9 cellular contexts compared by ENCODE assay signal in genomic region chr7:130421685-130422084, GRCh38. TPM values are rescaled to one million over a fixed set of nuclear protein-coding genes. Genes with fewer than 3 reads are reported as not detected.
DNase-seq lines count a peak whose midpoint lies in the region; ATAC-seq and TF ChIP-seq lines count a peak whose summit lies in the region.
"Had no signal": no experiment of that assay in that cellular context is flagged by ENCODE, and none has a peak within 500 bp of the region (broad histone marks: within the 10 kb centered on the region; RNA-seq: fewer than 3 reads in every experiment).

No MANE protein-coding gene starts in this region.

- H3K36me3 ChIP-seq in A673 (ENCODE audit: insufficient read depth, low read length, poor library complexity, severe bottlenecking), result no peaks in the 10 kb centered on the region
- no peaks in the 10 kb centered on the region for H3K36me3 ChIP-seq in sigmoid colon

- 64 to 71% methylated on average over 2 of the region's 2 CpGs for WGBS in sigmoid colon, 2 donors

- ATAC-seq in HG03442 (IDR thresholded peaks at IDR 0.05; ENCODE audit: unreplicated experiment) (peak; percentile 69), GM18861 (IDR thresholded peaks at IDR 0.05; ENCODE audit: unreplicated experiment) (no peak), GM21360 (IDR thresholded peaks at IDR 0.05; ENCODE audit: unreplicated experiment) (no peak)

- peaks cover 15% of the 10 kb centered on the region for H3K4me1 ChIP-seq in A673 (ENCODE audit: insufficient read depth, low read length, poor library complexity, severe bottlenecking)
- peaks cover 0 to 32% (median 7%) of the 10 kb centered on the region in 4 donors for H3K4me1 ChIP-seq in sigmoid colon

- TF ChIP-seq POLR2A in sigmoid colon (IDR thresholded peaks at IDR 0.05), result no peak

- in situ Hi-C loops in SK-MEL-5 (cut with HindIII; ENCODE audit: low pct_unique_long_range_greater_than_20kb, low sequenced_read_pairs), result no loop called here

- no peak overlapping the region for H3K4me3 ChIP-seq in A673 (ENCODE audit: low read depth, low read length, poor library complexity, severe bottlenecking)
- no peak overlapping the region for H3K4me3 ChIP-seq in sigmoid colon

- TF ChIP-seq CTCF in A673 (conservative IDR thresholded peaks at IDR 0.05; ENCODE audit: low read depth, low read length), result no peak
- no peak for TF ChIP-seq CTCF in sigmoid colon (IDR thresholded peaks at IDR 0.05)

- no TSS peak for BruUV-seq in A673 (replicated peaks; lab: Mats Ljungman, UMichigan)

- POLR2A ChIA-PET in A673 (lab: Charles Lee; ENCODE audit: low non-redundant PET), result no interaction called here

- CTCF ChIA-PET in A673 (lab: Charles Lee), result no interaction called here

- H3K27ac ChIP-seq in A673 (ENCODE audit: low read depth, low read length, poor library complexity, severe bottlenecking) (peak overlapping the region; percentile 61), sigmoid colon (peak overlapping the region in 2 of 4 donors; percentile 35 to 42)

- H3K9me3 ChIP-seq in A673 (ENCODE audit: low read depth, low read length, poor library complexity, severe bottlenecking) (no peaks in the 10 kb centered on the region), sigmoid colon (no peaks in the 10 kb centered on the region)

- TF ChIP-seq EP300 in sigmoid colon (IDR thresholded peaks at IDR 0.05), result no peak

- intact Hi-C loops in A673 (cut with micrococcal nuclease; ENCODE audit: unreplicated experiment) (no loop called here), sigmoid colon (cut with DNase I) (no loop called here)

- no peaks in the 10 kb centered on the region for H3K27me3 ChIP-seq in A673 (replicated peaks; ENCODE audit: insufficient read depth, low read depth, low read length, poor library complexity)
- H3K27me3 ChIP-seq in sigmoid colon, result no peaks in the 10 kb centered on the region

- peak; percentile 52 for DNase-seq in A673 (ENCODE audit: low spot score)
- peak; percentile 50 for DNase-seq in SK-MEL-5 (ENCODE audit: low read depth, low spot score)
- peak; percentile 48 for DNase-seq in fibroblast of the conjunctiva (ENCODE audit: low read depth)
- DNase-seq in germinal center (ENCODE audit: low spot score), result no peak
- DNase-seq in sigmoid colon, result no peak
- DNase-seq: central memory CD4-positive, alpha-beta T cell had no signal

RNA-seq across cellular contexts. Expression of gene CEP41, which starts 19.1 kb away (rescaled TPM):
- total RNA-seq in A673 (2021) (25.0 and 25.7 TPM in 2 replicates), sigmoid colon (10 to 100 TPM in 1 of 4 donors, 1 to 10 TPM in 3; 7.1 to 11.9 (median 7.5) TPM)
- 16.0 and 17.5 TPM in 2 replicates for total RNA-seq in SK-MEL-5 (2014; rRNA removed; shearing (Covaris generic))
- polyA plus RNA-seq in SK-MEL-5 (2015; cell fraction: cytosol; rRNA removed), result 33.3 and 35.1 TPM in 2 replicates
- 26.7 and 27.2 TPM in 2 replicates for polyA plus RNA-seq in SK-MEL-5 (2015; cell fraction: nucleus; rRNA removed)
- polyA plus RNA-seq in sigmoid colon, result 1 to 10 TPM; 1.2 to 7.7 (median 2.8) TPM

RNA-seq across cellular contexts. Expression of gene CPA1, which starts 41.4 kb away (rescaled TPM):
- total RNA-seq in A673 (2021), result not detected in 2 replicates
- total RNA-seq in SK-MEL-5 (2014; rRNA removed; shearing (Covaris generic)), result not detected in 2 replicates
- polyA plus RNA-seq in SK-MEL-5 (2015; cell fraction: cytosol; rRNA removed), result not detected in 2 replicates
- not detected in 2 replicates for polyA plus RNA-seq in SK-MEL-5 (2015; cell fraction: nucleus; rRNA removed)
- 1 to 10 TPM in 1 of 4 donors, not detected in 3; 2.2 TPM for total RNA-seq in sigmoid colon
- 1 to 10 TPM in 2 of 3 donors, under 1 TPM in 1; 0.34 to 7.8 (median 1.2) TPM for polyA plus RNA-seq in sigmoid colon

Comparison
In these comparisons a context has a peak if more than half of its experiments do, and no peak if none do; other contexts are left out.
1. DNase-seq: peak in A673 (single experiment), SK-MEL-5 (single experiment) and fibroblast of the conjunctiva (single experiment); none in germinal center (single experiment) and sigmoid colon (single experiment).